In genomic region chr19:7977021-7977722, GRCh38 we compare ENCODE assay signal across 23 cellular contexts. TPM values are rescaled to one million over a fixed set of nuclear protein-coding genes. Genes with fewer than 3 reads are reported as not detected.
"Had no signal": no experiment of that assay in that cellular context is flagged by ENCODE, and none has a peak within 500 bp of the region (broad histone marks: within the 10 kb centered on the region; RNA-seq: fewer than 3 reads in every experiment).

No MANE protein-coding gene starts in this region.

- DNase-seq: IMR-90, Karpas-422, KG1, MG63, NCI-H1092, NCI-H1105 treated with DMSO at 0.1 percent for 48 hours, NCI-H1417 treated with DMSO at 0.1 percent for 48 hours, NCI-H146, NCI-H1694 treated with DMSO at 0.1 percent for 48 hours, NCI-H1930, NCI-H2081, NCI-H2107, NCI-H2227 treated with DMSO at 0.1 percent for 48 hours, NCI-H524, NCI-H526 treated with DMSO at 0.1 percent for 48 hours, NCI-H748 treated with DMSO at 0.1 percent for 48 hours, RPMI8226, SIG-M5, SK-N-SH, SW 1271 had no signal

- H3K9me3 ChIP-seq: MG63, SK-N-SH had no signal

- ATAC-seq: HepG2, Right ventricle myocardium inferior had no signal

- H3K27me3 ChIP-seq: MG63 had no signal

- H3K4me3 ChIP-seq: MG63 had no signal

- FAIRE-seq: HepG2, RCC 7860 had no signal

RNA-seq across cellular contexts. Expression of gene CTXN1, which starts 51.2 kb away (rescaled TPM):
- polyA plus RNA-seq: HepG2 had no signal
